ENCODE assay signal across 1 cellular context in the genomic region with DNA sequence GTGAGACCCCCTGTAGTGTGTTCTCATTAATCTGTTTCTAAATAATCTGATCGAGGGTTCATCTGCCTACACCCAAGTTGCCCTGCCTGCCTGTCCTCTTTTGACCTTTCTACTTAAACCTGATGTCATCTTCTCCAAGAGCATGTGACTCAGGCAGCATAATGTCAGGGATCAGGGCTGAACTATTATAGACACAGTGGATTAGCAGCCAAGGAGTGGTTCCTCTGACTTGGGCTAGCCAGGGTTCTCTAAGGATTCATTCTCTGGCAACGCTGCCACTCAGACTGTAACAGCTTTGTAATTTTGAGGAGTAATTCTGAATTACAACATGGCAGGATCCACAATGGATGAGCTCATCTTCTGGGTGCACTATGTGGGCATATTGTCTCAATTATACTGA.
A peak's percentile ranks its signal among the peaks of the same experiment; 100 is the strongest.
TF ChIP-seq lines count a peak whose summit lies in the region.

No MANE protein-coding gene starts in this region.

TF ChIP-seq in K562, 482 proteins besides CTCF, POLR2A, EP300 and RAD21 (continued from another document and continues in another):
- TF ChIP-seq, protein P1, sequence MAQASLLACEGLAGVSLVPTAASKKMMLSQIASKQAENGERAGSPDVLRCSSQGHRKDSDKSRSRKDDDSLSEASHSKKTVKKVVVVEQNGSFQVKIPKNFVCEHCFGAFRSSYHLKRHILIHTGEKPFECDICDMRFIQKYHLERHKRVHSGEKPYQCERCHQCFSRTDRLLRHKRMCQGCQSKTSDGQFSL (CRISPR knock-in tag; IDR thresholded peaks at IDR 0.05), result no peak
- TF ChIP-seq, protein P1 (tag; IDR thresholded peaks at IDR 0.05), result no peak
- no peak for TF ChIP-seq ZNF507 (tag; conservative IDR thresholded peaks at IDR 0.05)
- TF ChIP-seq DACH1 (IDR thresholded peaks at IDR 0.05; ENCODE audit: partially characterized antibody), result no peak
- TF ChIP-seq TEAD1 (CRISPR knock-in tag; IDR thresholded peaks at IDR 0.05), result no peak
- TF ChIP-seq MCM3 (IDR thresholded peaks at IDR 0.05), result no peak
- TF ChIP-seq HMGN3 (IDR thresholded peaks at IDR 0.05; ENCODE audit: borderline replicate concordance, extremely low read depth, insufficient read length, low read depth, low read length), result no peak
- TF ChIP-seq, protein P2, sequence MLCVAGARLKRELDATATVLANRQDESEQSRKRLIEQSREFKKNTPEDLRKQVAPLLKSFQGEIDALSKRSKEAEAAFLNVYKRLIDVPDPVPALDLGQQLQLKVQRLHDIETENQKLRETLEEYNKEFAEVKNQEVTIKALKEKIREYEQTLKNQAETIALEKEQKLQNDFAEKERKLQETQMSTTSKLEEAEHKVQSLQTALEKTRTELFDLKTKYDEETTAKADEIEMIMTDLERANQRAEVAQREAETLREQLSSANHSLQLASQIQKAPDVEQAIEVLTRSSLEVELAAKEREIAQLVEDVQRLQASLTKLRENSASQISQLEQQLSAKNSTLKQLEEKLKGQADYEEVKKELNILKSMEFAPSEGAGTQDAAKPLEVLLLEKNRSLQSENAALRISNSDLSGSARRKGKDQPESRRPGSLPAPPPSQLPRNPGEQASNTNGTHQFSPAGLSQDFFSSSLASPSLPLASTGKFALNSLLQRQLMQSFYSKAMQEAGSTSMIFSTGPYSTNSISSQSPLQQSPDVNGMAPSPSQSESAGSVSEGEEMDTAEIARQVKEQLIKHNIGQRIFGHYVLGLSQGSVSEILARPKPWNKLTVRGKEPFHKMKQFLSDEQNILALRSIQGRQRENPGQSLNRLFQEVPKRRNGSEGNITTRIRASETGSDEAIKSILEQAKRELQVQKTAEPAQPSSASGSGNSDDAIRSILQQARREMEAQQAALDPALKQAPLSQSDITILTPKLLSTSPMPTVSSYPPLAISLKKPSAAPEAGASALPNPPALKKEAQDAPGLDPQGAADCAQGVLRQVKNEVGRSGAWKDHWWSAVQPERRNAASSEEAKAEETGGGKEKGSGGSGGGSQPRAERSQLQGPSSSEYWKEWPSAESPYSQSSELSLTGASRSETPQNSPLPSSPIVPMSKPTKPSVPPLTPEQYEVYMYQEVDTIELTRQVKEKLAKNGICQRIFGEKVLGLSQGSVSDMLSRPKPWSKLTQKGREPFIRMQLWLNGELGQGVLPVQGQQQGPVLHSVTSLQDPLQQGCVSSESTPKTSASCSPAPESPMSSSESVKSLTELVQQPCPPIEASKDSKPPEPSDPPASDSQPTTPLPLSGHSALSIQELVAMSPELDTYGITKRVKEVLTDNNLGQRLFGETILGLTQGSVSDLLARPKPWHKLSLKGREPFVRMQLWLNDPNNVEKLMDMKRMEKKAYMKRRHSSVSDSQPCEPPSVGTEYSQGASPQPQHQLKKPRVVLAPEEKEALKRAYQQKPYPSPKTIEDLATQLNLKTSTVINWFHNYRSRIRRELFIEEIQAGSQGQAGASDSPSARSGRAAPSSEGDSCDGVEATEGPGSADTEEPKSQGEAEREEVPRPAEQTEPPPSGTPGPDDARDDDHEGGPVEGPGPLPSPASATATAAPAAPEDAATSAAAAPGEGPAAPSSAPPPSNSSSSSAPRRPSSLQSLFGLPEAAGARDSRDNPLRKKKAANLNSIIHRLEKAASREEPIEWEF (CRISPR knock-in tag; IDR thresholded peaks at IDR 0.05), result 0 out of 2 replicates have a peak, but pooled peaks have one; percentile 20
- TF ChIP-seq, protein P3, sequence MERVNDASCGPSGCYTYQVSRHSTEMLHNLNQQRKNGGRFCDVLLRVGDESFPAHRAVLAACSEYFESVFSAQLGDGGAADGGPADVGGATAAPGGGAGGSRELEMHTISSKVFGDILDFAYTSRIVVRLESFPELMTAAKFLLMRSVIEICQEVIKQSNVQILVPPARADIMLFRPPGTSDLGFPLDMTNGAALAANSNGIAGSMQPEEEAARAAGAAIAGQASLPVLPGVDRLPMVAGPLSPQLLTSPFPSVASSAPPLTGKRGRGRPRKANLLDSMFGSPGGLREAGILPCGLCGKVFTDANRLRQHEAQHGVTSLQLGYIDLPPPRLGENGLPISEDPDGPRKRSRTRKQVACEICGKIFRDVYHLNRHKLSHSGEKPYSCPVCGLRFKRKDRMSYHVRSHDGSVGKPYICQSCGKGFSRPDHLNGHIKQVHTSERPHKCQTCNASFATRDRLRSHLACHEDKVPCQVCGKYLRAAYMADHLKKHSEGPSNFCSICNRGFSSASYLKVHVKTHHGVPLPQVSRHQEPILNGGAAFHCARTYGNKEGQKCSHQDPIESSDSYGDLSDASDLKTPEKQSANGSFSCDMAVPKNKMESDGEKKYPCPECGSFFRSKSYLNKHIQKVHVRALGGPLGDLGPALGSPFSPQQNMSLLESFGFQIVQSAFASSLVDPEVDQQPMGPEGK (CRISPR knock-in tag; IDR thresholded peaks at IDR 0.05; ENCODE audit: borderline replicate concordance), result no peak
- TF ChIP-seq ZNF212 (CRISPR knock-in tag; IDR thresholded peaks at IDR 0.05), result no peak
- TF ChIP-seq ELF2 (CRISPR knock-in tag; IDR thresholded peaks at IDR 0.05), result no peak
- TF ChIP-seq, protein P4, sequence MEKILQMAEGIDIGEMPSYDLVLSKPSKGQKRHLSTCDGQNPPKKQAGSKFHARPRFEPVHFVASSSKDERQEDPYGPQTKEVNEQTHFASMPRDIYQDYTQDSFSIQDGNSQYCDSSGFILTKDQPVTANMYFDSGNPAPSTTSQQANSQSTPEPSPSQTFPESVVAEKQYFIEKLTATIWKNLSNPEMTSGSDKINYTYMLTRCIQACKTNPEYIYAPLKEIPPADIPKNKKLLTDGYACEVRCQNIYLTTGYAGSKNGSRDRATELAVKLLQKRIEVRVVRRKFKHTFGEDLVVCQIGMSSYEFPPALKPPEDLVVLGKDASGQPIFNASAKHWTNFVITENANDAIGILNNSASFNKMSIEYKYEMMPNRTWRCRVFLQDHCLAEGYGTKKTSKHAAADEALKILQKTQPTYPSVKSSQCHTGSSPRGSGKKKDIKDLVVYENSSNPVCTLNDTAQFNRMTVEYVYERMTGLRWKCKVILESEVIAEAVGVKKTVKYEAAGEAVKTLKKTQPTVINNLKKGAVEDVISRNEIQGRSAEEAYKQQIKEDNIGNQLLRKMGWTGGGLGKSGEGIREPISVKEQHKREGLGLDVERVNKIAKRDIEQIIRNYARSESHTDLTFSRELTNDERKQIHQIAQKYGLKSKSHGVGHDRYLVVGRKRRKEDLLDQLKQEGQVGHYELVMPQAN (IDR thresholded peaks at IDR 0.05; ENCODE audit: borderline replicate concordance), result no peak
- no peak for TF ChIP-seq MAFG (tag; conservative IDR thresholded peaks at IDR 0.05)
- no peak for TF ChIP-seq RNF2 (IDR thresholded peaks at IDR 0.05)
- 0 out of 2 replicates have a peak, but pooled peaks have one; percentile 32 for TF ChIP-seq JUN (IDR thresholded peaks at IDR 0.05; ENCODE audit: borderline replicate concordance, low read depth, low read length)
- TF ChIP-seq JUN (CRISPR knock-in tag; IDR thresholded peaks at IDR 0.05; ENCODE audit: borderline replicate concordance), result no peak
- TF ChIP-seq ESRRA (IDR thresholded peaks at IDR 0.05; ENCODE audit: borderline replicate concordance, low read depth), result peak; percentile 39; the same call in 1 of the 2 replicates
- 0 out of 2 replicates have a peak, but pooled peaks have one; percentile 11 for TF ChIP-seq PTTG1 (tag; IDR thresholded peaks at IDR 0.05; ENCODE audit: low read depth)
- no peak for TF ChIP-seq ZNF143 (CRISPR knock-in tag; IDR thresholded peaks at IDR 0.05)
- peak; percentile 86 for TF ChIP-seq ATF7 (IDR thresholded peaks at IDR 0.05)
- TF ChIP-seq SMARCA5 (IDR thresholded peaks at IDR 0.05), result no peak
- TF ChIP-seq, protein P5, sequence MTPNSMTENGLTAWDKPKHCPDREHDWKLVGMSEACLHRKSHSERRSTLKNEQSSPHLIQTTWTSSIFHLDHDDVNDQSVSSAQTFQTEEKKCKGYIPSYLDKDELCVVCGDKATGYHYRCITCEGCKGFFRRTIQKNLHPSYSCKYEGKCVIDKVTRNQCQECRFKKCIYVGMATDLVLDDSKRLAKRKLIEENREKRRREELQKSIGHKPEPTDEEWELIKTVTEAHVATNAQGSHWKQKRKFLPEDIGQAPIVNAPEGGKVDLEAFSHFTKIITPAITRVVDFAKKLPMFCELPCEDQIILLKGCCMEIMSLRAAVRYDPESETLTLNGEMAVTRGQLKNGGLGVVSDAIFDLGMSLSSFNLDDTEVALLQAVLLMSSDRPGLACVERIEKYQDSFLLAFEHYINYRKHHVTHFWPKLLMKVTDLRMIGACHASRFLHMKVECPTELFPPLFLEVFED (CRISPR knock-in tag; conservative IDR thresholded peaks at IDR 0.05), result no peak
- no peak for TF ChIP-seq FOXK1 (CRISPR knock-in tag; IDR thresholded peaks at IDR 0.05; ENCODE audit: borderline replicate concordance)
- TF ChIP-seq ZNF717 (CRISPR knock-in tag; IDR thresholded peaks at IDR 0.05), result no peak
- no peak for TF ChIP-seq RB1 (IDR thresholded peaks at IDR 0.05; ENCODE audit: low read depth)
- TF ChIP-seq ZNF316 (IDR thresholded peaks at IDR 0.05), result no peak
- no peak for TF ChIP-seq SIRT6 (IDR thresholded peaks at IDR 0.05; ENCODE audit: low read depth, low read length)
- TF ChIP-seq ZNF224 (CRISPR knock-in tag; IDR thresholded peaks at IDR 0.05), result no peak
- TF ChIP-seq, protein P6, sequence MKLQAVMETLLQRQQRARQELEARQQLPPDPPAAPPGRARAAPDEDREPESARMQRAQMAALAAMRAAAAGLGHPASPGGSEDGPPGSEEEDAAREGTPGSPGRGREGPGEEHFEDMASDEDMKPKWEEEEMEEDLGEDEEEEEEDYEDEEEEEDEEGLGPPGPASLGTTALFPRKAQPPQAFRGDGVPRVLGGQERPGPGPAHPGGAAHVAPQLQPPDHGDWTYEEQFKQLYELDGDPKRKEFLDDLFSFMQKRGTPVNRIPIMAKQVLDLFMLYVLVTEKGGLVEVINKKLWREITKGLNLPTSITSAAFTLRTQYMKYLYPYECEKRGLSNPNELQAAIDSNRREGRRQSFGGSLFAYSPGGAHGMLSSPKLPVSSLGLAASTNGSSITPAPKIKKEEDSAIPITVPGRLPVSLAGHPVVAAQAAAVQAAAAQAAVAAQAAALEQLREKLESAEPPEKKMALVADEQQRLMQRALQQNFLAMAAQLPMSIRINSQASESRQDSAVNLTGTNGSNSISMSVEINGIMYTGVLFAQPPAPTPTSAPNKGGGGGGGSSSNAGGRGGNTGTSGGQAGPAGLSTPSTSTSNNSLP (IDR thresholded peaks at IDR 0.05; ENCODE audit: borderline replicate concordance, low read depth, low read length), result no peak
- no peak for TF ChIP-seq PRMT5 (CRISPR knock-in tag; IDR thresholded peaks at IDR 0.05)
- no peak for TF ChIP-seq ZNF324 (CRISPR knock-in tag; IDR thresholded peaks at IDR 0.05)
- TF ChIP-seq GTF2E2 (tag; IDR thresholded peaks at IDR 0.05), result no peak
- TF ChIP-seq, protein P7, sequence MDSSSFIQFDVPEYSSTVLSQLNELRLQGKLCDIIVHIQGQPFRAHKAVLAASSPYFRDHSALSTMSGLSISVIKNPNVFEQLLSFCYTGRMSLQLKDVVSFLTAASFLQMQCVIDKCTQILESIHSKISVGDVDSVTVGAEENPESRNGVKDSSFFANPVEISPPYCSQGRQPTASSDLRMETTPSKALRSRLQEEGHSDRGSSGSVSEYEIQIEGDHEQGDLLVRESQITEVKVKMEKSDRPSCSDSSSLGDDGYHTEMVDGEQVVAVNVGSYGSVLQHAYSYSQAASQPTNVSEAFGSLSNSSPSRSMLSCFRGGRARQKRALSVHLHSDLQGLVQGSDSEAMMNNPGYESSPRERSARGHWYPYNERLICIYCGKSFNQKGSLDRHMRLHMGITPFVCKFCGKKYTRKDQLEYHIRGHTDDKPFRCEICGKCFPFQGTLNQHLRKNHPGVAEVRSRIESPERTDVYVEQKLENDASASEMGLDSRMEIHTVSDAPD (CRISPR knock-in tag; IDR thresholded peaks at IDR 0.05), result no peak
- no peak for TF ChIP-seq KAT2B (IDR thresholded peaks at IDR 0.05; ENCODE audit: low read depth, low read length)
- no peak for TF ChIP-seq ZNF57 (CRISPR knock-in tag; IDR thresholded peaks at IDR 0.05)
- TF ChIP-seq DDX20 (tag; IDR thresholded peaks at IDR 0.05; ENCODE audit: low read depth), result 0 out of 2 replicates have a peak, but pooled peaks have one; percentile 56
- TF ChIP-seq, protein P8, sequence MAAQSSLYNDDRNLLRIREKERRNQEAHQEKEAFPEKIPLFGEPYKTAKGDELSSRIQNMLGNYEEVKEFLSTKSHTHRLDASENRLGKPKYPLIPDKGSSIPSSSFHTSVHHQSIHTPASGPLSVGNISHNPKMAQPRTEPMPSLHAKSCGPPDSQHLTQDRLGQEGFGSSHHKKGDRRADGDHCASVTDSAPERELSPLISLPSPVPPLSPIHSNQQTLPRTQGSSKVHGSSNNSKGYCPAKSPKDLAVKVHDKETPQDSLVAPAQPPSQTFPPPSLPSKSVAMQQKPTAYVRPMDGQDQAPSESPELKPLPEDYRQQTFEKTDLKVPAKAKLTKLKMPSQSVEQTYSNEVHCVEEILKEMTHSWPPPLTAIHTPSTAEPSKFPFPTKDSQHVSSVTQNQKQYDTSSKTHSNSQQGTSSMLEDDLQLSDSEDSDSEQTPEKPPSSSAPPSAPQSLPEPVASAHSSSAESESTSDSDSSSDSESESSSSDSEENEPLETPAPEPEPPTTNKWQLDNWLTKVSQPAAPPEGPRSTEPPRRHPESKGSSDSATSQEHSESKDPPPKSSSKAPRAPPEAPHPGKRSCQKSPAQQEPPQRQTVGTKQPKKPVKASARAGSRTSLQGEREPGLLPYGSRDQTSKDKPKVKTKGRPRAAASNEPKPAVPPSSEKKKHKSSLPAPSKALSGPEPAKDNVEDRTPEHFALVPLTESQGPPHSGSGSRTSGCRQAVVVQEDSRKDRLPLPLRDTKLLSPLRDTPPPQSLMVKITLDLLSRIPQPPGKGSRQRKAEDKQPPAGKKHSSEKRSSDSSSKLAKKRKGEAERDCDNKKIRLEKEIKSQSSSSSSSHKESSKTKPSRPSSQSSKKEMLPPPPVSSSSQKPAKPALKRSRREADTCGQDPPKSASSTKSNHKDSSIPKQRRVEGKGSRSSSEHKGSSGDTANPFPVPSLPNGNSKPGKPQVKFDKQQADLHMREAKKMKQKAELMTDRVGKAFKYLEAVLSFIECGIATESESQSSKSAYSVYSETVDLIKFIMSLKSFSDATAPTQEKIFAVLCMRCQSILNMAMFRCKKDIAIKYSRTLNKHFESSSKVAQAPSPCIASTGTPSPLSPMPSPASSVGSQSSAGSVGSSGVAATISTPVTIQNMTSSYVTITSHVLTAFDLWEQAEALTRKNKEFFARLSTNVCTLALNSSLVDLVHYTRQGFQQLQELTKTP (IDR thresholded peaks at IDR 0.05; ENCODE audit: low read depth in 1 of 2, partially characterized antibody in 2 of 2), result no peak
